ENCODE assay signal across 10 cellular contexts in genomic region chr17:31509805-31510177, GRCh38.
A peak's percentile ranks its signal among the peaks of the same experiment; 100 is the strongest.
DNase-seq lines count a peak whose midpoint lies in the region; ATAC-seq and FAIRE-seq lines count a peak whose summit lies in the region.
"Had no signal": no experiment of that assay in that cellular context is flagged by ENCODE, and none has a peak within 500 bp of the region (broad histone marks: within the 10 kb centered on the region; RNA-seq: fewer than 3 reads in every experiment).

No MANE protein-coding gene starts in this region.

- H3K4me3 Mint-ChIP-seq in activated CD4-positive, alpha-beta memory T cell treated with anti-CD3 and anti-CD28 coated beads for 36 hours = peak overlapping the region; percentile 80

- peaks cover 55% of the 10 kb centered on the region for H3K4me1 Mint-ChIP-seq in activated CD4-positive, alpha-beta memory T cell treated with anti-CD3 and anti-CD28 coated beads for 36 hours (ENCODE audit: low read depth)

- H3K27ac ChIP-seq in HUES64 (ENCODE audit: low read depth, low read length) = 0 out of 2 replicates have a peak overlapping the region, but pooled peaks have one; percentile 13
- H3K27ac ChIP-seq in small intestine (ENCODE audit: low read depth in 1 of 2, low read length in 1 of 2) = peak overlapping the region; percentile 75 to 79

- H3K9me3 ChIP-seq in HUES64 (ENCODE audit: insufficient read depth, low read depth, low read length) = no peaks in the 10 kb centered on the region
- no peaks in the 10 kb centered on the region for H3K9me3 ChIP-seq in small intestine (ENCODE audit: control insufficient read depth, low read depth)

- no peak for DNase-seq in activated CD4-positive, alpha-beta memory T cell treated with anti-CD3 and anti-CD28 coated beads for 36 hours
- DNase-seq in Right ventricle myocardium superior (no peak), small intestine (peak; percentile 24), H7 (no peak)
- DNase-seq in effector CD8-positive, alpha-beta T cell (lab: John Stamatoyannopoulos, UW) = no peak
- DNase-seq: mesenchymal stem cell, NCI-H1436, retina had no signal

- no peaks in the 10 kb centered on the region for H3K27me3 Mint-ChIP-seq in activated CD4-positive, alpha-beta memory T cell treated with anti-CD3 and anti-CD28 coated beads for 36 hours

- H3K4me1 ChIP-seq in HUES64 (ENCODE audit: insufficient read depth, low read length) = no peaks in the 10 kb centered on the region
- peaks cover 0 to 18% of the 10 kb centered on the region in 2 donors for H3K4me1 ChIP-seq in small intestine (ENCODE audit: control insufficient read depth in 2 of 2, insufficient read depth in 1 of 2, low read depth in 1 of 2, low read length in 1 of 2)

- CTCF ChIA-PET in activated CD4-positive, alpha-beta memory T cell treated with anti-CD3 and anti-CD28 coated beads for 36 hours (lab: Charles Lee) = interaction anchor here (1.1 to 3.5 kb wide), 8 partner anchors 10 to 333 kb away, joined by 3 to 36 read pairs (median 7); no protein-coding TSS in a partner anchor

- POLR2A ChIA-PET in activated CD4-positive, alpha-beta memory T cell treated with anti-CD3 and anti-CD28 coated beads for 36 hours (lab: Charles Lee) = interaction anchor here (1.1 to 3.7 kb wide), 5 partner anchors 9 to 40 kb away, joined by 3 to 40 read pairs (median 6); no protein-coding TSS in a partner anchor

- WGBS in HUES64 = 94% methylated on average over 5 of the region's 5 CpGs
- 30 to 65% (median 31%) methylated on average over 5 of the region's 5 CpGs for WGBS in small intestine, 3 donors

- ATAC-seq in Right ventricle myocardium superior (ENCODE audit: poor library complexity) (peak; percentile 74), HG03442 (IDR thresholded peaks at IDR 0.05; ENCODE audit: unreplicated experiment) (no peak)

- intact Hi-C loops in activated CD4-positive, alpha-beta memory T cell treated with anti-CD3 and anti-CD28 coated beads for 36 hours (cut with micrococcal nuclease) = loop anchor here (5.0 kb wide), 1 partner anchor 1147 kb away; no protein-coding TSS in a partner anchor
- intact Hi-C loops in Right ventricle myocardium superior (cut with DNase I) = no loop called here

- H3K9me3 Mint-ChIP-seq in activated CD4-positive, alpha-beta memory T cell treated with anti-CD3 and anti-CD28 coated beads for 36 hours = no peaks in the 10 kb centered on the region

- H3K27ac Mint-ChIP-seq in activated CD4-positive, alpha-beta memory T cell treated with anti-CD3 and anti-CD28 coated beads for 36 hours = peak overlapping the region; percentile 99

- H3K27me3 ChIP-seq in HUES64 (ENCODE audit: insufficient read depth, low read length) (no peaks in the 10 kb centered on the region), small intestine (ENCODE audit: control insufficient read depth in 2 of 2, insufficient read depth in 2 of 2, low read length in 2 of 2) (no peaks in the 10 kb centered on the region), H7 (ENCODE audit: control insufficient read depth, insufficient read depth, low read length) (no peaks in the 10 kb centered on the region)

- H3K4me3 ChIP-seq in HUES64 (ENCODE audit: low read length) = no peak overlapping the region
- no peak overlapping the region for H3K4me3 ChIP-seq in small intestine (ENCODE audit: low read depth in 1 of 2, low read length in 2 of 2)
- no peak overlapping the region for H3K4me3 ChIP-seq in H7 (ENCODE audit: insufficient read depth, low read depth, low read length)

- H3K36me3 ChIP-seq in HUES64 (ENCODE audit: insufficient read depth, low read length) = no peaks in the 10 kb centered on the region
- no peaks in the 10 kb centered on the region for H3K36me3 ChIP-seq in small intestine (ENCODE audit: control insufficient read depth in 2 of 2, insufficient read depth in 2 of 2, low read length in 2 of 2)
- H3K36me3 ChIP-seq in H7 (replicated peaks; ENCODE audit: control insufficient read depth, insufficient read depth, low read length) = no peaks in the 10 kb centered on the region; the same call in 1 of the 2 replicates

- no peak for FAIRE-seq in small intestine (lab: Jason Lieb, UNC)

- no peak overlapping the region for H3K9ac ChIP-seq in HUES64 (ENCODE audit: low read depth, low read length)

- peaks cover 2% of the 10 kb centered on the region for H3K36me3 Mint-ChIP-seq in activated CD4-positive, alpha-beta memory T cell treated with anti-CD3 and anti-CD28 coated beads for 36 hours
